ENCODE assay signal across 8 cellular contexts in genomic region chr2:41840702-41841551, GRCh38.
DNase-seq lines count a peak whose midpoint lies in the region; ATAC-seq, FAIRE-seq and TF ChIP-seq lines count a peak whose summit lies in the region.

No MANE protein-coding gene starts in this region.

- TF ChIP-seq POLR2A in gastroesophageal sphincter (IDR thresholded peaks at IDR 0.05), result peak; percentile 11 to 29

- TF ChIP-seq CTCF in MM.1S (IDR thresholded peaks at IDR 0.05; ENCODE audit: low read length) (peak; percentile 98), gastroesophageal sphincter (IDR thresholded peaks at IDR 0.05) (peak; percentile 86 to 98 (median 97)), neutrophil (IDR thresholded peaks at IDR 0.05) (no peak)

- peak overlapping the region; percentile 53 for H3K4me3 ChIP-seq in HAP-1
- H3K4me3 ChIP-seq in MM.1S (ENCODE audit: low read length), result peak overlapping the region; percentile 88
- peak overlapping the region; percentile 70 to 71 for H3K4me3 ChIP-seq in gastroesophageal sphincter
- H3K4me3 ChIP-seq in neutrophil (ENCODE audit: low read depth in 1 of 2, low read length in 1 of 2), result peak overlapping the region; percentile 44 to 52

- intact Hi-C loops in activated naive CD4-positive, alpha-beta T cell treated with anti-CD3 and anti-CD28 coated beads for 36 hours (cut with micrococcal nuclease), result loop anchor here (1.0 to 10.0 kb wide), 7 partner anchors 13 to 814 kb away; partner anchors contain the start of gene COX7A2L

- H3K27me3 ChIP-seq in HAP-1 (ENCODE audit: low read depth) (peaks cover 16% of the 10 kb centered on the region), MM.1S (replicated peaks; ENCODE audit: insufficient read depth, low read length) (peaks cover 22% of the 10 kb centered on the region; the same call in 1 of the 2 replicates), gastroesophageal sphincter (no peaks in the 10 kb centered on the region), neutrophil (peaks cover 97% of the 10 kb centered on the region)

- peak overlapping the region; percentile 64 for H3K9ac ChIP-seq in MM.1S (ENCODE audit: low read length)

- in situ Hi-C loops in HAP-1 (cut with MboI; ENCODE audit: low sequenced_read_pairs), result no loop called here

- H3K9me3 Mint-ChIP-seq in activated naive CD4-positive, alpha-beta T cell treated with anti-CD3 and anti-CD28 coated beads for 36 hours, result no peaks in the 10 kb centered on the region

- no peaks in the 10 kb centered on the region for H3K36me3 Mint-ChIP-seq in activated naive CD4-positive, alpha-beta T cell treated with anti-CD3 and anti-CD28 coated beads for 36 hours (ENCODE audit: low read depth)

- peak overlapping the region; percentile 92 for H3K4me2 ChIP-seq in MM.1S (ENCODE audit: low read depth, low read length)

- peak overlapping the region; percentile 92 for H3K4me3 Mint-ChIP-seq in activated naive CD4-positive, alpha-beta T cell treated with anti-CD3 and anti-CD28 coated beads for 36 hours

- ATAC-seq in gastroesophageal sphincter, result peak; percentile 100

- peak overlapping the region; percentile 86 for H3K27ac Mint-ChIP-seq in activated naive CD4-positive, alpha-beta T cell treated with anti-CD3 and anti-CD28 coated beads for 36 hours

- FAIRE-seq in G401.6 (lab: Jason Lieb, UNC), result peak; percentile 99

- no peaks in the 10 kb centered on the region for H3K79me2 ChIP-seq in MM.1S (ENCODE audit: low read length)

- 0 to 1% methylated on average over 15 to 17 of the region's 48 CpGs for WGBS in gastroesophageal sphincter (ENCODE audit: low coverage in 1 of 2), 2 donors

- H4K20me1 ChIP-seq in MM.1S (ENCODE audit: insufficient read depth, low read length), result no peaks in the 10 kb centered on the region

- H3K9me2 ChIP-seq in MM.1S (replicated peaks; ENCODE audit: insufficient read depth, low read length), result no peaks in the 10 kb centered on the region

- H3K27ac ChIP-seq in MM.1S (ENCODE audit: low read length) (peak overlapping the region; percentile 14; the same call in 1 of the 2 replicates), gastroesophageal sphincter (peak overlapping the region; percentile 41 to 95 (median 86)), neutrophil (no peak overlapping the region)

- H3K27me3 Mint-ChIP-seq in activated naive CD4-positive, alpha-beta T cell treated with anti-CD3 and anti-CD28 coated beads for 36 hours (ENCODE audit: low read depth), result peaks cover 12% of the 10 kb centered on the region

- CTCF ChIA-PET in activated naive CD4-positive, alpha-beta T cell treated with anti-CD3 and anti-CD28 coated beads for 36 hours (lab: Charles Lee), result interaction anchor here (0.5 to 3.7 kb wide), 14 partner anchors 9 to 300 kb away, joined by 3 to 43 read pairs (median 4); no protein-coding TSS in a partner anchor

- peaks cover 5% of the 10 kb centered on the region for H3K4me1 Mint-ChIP-seq in activated naive CD4-positive, alpha-beta T cell treated with anti-CD3 and anti-CD28 coated beads for 36 hours (ENCODE audit: low read depth)

- H3K9me3 ChIP-seq in HAP-1, result no peaks in the 10 kb centered on the region
- no peaks in the 10 kb centered on the region for H3K9me3 ChIP-seq in MM.1S (replicated peaks; ENCODE audit: insufficient read depth, low read length)
- no peaks in the 10 kb centered on the region for H3K9me3 ChIP-seq in gastroesophageal sphincter
- no peaks in the 10 kb centered on the region for H3K9me3 ChIP-seq in neutrophil

- H3K36me3 ChIP-seq in HAP-1 (replicated peaks) (no peaks in the 10 kb centered on the region), MM.1S (replicated peaks; ENCODE audit: insufficient read depth, low read length) (no peaks in the 10 kb centered on the region), gastroesophageal sphincter (no peaks in the 10 kb centered on the region), neutrophil (no peaks in the 10 kb centered on the region)

- DNase-seq in HAP-1 (ENCODE audit: low spot score in 2 of 2) (peak; percentile 89 to 97), MM.1S (peak; percentile 98), SIG-M5 treated with dmso at 0.1 percent for 504 hours (lab: John Stamatoyannopoulos, UW; ENCODE audit: unreplicated experiment) (peak; percentile 86), superior temporal gyrus (ENCODE audit: extremely low spot score) (peak; percentile 99)
- DNase-seq in activated naive CD4-positive, alpha-beta T cell treated with anti-CD3 and anti-CD28 coated beads for 36 hours, result peak; percentile 99

- H3K4me1 ChIP-seq in HAP-1 (0 out of 2 replicates have a peak, but pooled peaks cover 4% of the 10 kb centered on the region), MM.1S (ENCODE audit: low read length) (peaks cover 4% of the 10 kb centered on the region), gastroesophageal sphincter (peaks cover 0 to 15% (median 5%) of the 10 kb centered on the region in 3 donors), neutrophil (ENCODE audit: control insufficient read depth in 1 of 2, insufficient read depth in 1 of 2, low read depth in 1 of 2, low read length in 1 of 2) (peaks cover 8 to 13% of the 10 kb centered on the region in 2 experiments)

- H2AFZ ChIP-seq in MM.1S (ENCODE audit: low read length), result peak overlapping the region; percentile 97

- H3F3A ChIP-seq in MM.1S (ENCODE audit: insufficient read depth, low read length), result no peaks in the 10 kb centered on the region

- TF ChIP-seq EP300 in gastroesophageal sphincter (IDR thresholded peaks at IDR 0.05), result no peak
